In the genomic region with DNA sequence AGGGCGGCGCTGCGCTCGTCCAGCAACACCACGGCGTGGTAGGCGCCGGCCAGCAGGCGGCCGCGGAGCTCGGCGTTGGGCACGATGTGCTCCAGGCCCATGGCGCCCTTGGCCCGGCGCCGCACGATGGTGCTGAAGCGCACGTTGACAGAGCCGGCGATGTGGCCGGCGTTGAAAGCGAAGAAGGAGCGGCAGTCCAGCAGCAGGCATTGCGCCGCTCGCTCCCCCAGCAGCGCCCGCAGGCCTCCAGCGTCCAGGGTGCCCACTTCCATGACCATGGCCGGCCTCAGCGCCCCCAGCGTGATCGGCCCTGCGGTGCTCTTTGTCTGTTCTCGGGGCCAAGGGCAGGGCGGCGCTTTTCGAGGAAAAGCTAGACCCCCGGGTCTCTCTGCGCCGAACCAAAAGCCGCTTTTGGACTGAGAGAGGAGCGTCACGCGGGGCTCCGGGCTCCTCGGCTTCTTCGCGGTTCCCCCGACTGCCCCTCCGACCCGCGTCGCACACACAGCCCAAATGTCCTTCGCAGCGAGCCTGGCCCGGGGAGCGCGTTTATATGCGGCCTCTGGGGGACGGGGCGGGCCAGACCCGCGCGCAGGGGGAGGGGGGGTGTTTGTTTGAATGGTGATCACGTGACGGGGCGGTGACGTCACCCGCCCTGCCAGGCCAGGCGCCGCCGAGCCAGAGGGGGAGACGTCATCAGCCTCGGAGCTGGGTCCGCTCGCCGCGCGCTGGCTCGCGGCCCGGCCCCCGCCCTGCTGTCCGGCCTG, we compare ENCODE assay signal across 1 cellular context.
TF ChIP-seq lines count a peak whose summit lies in the region.

A gene with protein sequence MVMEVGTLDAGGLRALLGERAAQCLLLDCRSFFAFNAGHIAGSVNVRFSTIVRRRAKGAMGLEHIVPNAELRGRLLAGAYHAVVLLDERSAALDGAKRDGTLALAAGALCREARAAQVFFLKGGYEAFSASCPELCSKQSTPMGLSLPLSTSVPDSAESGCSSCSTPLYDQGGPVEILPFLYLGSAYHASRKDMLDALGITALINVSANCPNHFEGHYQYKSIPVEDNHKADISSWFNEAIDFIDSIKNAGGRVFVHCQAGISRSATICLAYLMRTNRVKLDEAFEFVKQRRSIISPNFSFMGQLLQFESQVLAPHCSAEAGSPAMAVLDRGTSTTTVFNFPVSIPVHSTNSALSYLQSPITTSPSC (minus strand): TSS at position 521 of the 764 bp plus-strand sequence. CDS start 243 bp downstream, at position 278.

TF ChIP-seq in HEK293, 187 proteins besides CTCF, POLR2A, EP300 and RAD21 (continued from another document and continues in another):
- TF ChIP-seq, protein P1, sequence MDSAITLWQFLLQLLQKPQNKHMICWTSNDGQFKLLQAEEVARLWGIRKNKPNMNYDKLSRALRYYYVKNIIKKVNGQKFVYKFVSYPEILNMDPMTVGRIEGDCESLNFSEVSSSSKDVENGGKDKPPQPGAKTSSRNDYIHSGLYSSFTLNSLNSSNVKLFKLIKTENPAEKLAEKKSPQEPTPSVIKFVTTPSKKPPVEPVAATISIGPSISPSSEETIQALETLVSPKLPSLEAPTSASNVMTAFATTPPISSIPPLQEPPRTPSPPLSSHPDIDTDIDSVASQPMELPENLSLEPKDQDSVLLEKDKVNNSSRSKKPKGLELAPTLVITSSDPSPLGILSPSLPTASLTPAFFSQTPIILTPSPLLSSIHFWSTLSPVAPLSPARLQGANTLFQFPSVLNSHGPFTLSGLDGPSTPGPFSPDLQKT (IDR thresholded peaks at IDR 0.05; ENCODE audit: borderline replicate concordance, low read depth, low read length), result no peak
- TF ChIP-seq, protein P2, sequence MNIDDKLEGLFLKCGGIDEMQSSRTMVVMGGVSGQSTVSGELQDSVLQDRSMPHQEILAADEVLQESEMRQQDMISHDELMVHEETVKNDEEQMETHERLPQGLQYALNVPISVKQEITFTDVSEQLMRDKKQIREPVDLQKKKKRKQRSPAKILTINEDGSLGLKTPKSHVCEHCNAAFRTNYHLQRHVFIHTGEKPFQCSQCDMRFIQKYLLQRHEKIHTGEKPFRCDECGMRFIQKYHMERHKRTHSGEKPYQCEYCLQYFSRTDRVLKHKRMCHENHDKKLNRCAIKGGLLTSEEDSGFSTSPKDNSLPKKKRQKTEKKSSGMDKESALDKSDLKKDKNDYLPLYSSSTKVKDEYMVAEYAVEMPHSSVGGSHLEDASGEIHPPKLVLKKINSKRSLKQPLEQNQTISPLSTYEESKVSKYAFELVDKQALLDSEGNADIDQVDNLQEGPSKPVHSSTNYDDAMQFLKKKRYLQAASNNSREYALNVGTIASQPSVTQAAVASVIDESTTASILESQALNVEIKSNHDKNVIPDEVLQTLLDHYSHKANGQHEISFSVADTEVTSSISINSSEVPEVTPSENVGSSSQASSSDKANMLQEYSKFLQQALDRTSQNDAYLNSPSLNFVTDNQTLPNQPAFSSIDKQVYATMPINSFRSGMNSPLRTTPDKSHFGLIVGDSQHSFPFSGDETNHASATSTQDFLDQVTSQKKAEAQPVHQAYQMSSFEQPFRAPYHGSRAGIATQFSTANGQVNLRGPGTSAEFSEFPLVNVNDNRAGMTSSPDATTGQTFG (tag by site-specific recombination; IDR thresholded peaks at IDR 0.05; ENCODE audit: borderline replicate concordance), result no peak
- TF ChIP-seq ZNF514 (tag by site-specific recombination; IDR thresholded peaks at IDR 0.05), result no peak
- no peak for TF ChIP-seq ZNF585B (tag by site-specific recombination; IDR thresholded peaks at IDR 0.05)
- TF ChIP-seq ZNF555 (tag by site-specific recombination; conservative IDR thresholded peaks at IDR 0.05), result no peak
- TF ChIP-seq ZNF354C (tag by site-specific recombination; IDR thresholded peaks at IDR 0.05; ENCODE audit: borderline replicate concordance, low read depth), result no peak
- peak; percentile 71 for TF ChIP-seq KLF8 (tag by site-specific recombination; IDR thresholded peaks at IDR 0.05)
- peak; percentile 60 for TF ChIP-seq ZNF76 (tag by site-specific recombination; IDR thresholded peaks at IDR 0.05; ENCODE audit: borderline replicate concordance, low read depth)
- no peak for TF ChIP-seq PRDM1 (tag by site-specific recombination; IDR thresholded peaks at IDR 0.05)
- TF ChIP-seq, protein P3, sequence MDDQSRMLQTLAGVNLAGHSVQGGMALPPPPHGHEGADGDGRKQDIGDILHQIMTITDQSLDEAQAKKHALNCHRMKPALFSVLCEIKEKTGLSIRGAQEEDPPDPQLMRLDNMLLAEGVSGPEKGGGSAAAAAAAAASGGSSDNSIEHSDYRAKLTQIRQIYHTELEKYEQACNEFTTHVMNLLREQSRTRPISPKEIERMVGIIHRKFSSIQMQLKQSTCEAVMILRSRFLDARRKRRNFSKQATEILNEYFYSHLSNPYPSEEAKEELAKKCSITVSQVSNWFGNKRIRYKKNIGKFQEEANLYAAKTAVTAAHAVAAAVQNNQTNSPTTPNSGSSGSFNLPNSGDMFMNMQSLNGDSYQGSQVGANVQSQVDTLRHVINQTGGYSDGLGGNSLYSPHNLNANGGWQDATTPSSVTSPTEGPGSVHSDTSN (CRISPR knock-in tag; IDR thresholded peaks at IDR 0.05), result no peak
- TF ChIP-seq ZNF266 (tag by site-specific recombination; IDR thresholded peaks at IDR 0.05; ENCODE audit: low read depth), result no peak
- TF ChIP-seq ZNF837 (tag by site-specific recombination; IDR thresholded peaks at IDR 0.05), result 0 out of 2 replicates have a peak, but pooled peaks have one; percentile 34
- TF ChIP-seq ZNF155 (tag by site-specific recombination; IDR thresholded peaks at IDR 0.05), result no peak
- peak; percentile 61 for TF ChIP-seq KLF1 (tag by site-specific recombination; IDR thresholded peaks at IDR 0.05)
- TF ChIP-seq ZNF335 (tag by site-specific recombination; conservative IDR thresholded peaks at IDR 0.05), result no peak
- TF ChIP-seq, protein P4, sequence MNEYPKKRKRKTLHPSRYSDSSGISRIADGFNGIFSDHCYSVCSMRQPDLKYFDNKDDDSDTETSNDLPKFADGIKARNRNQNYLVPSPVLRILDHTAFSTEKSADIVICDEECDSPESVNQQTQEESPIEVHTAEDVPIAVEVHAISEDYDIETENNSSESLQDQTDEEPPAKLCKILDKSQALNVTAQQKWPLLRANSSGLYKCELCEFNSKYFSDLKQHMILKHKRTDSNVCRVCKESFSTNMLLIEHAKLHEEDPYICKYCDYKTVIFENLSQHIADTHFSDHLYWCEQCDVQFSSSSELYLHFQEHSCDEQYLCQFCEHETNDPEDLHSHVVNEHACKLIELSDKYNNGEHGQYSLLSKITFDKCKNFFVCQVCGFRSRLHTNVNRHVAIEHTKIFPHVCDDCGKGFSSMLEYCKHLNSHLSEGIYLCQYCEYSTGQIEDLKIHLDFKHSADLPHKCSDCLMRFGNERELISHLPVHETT (tag by site-specific recombination; IDR thresholded peaks at IDR 0.05), result peak; percentile 75
- peak; percentile 61; the same call in 1 of the 2 replicates for TF ChIP-seq ZNF239 (tag by site-specific recombination; IDR thresholded peaks at IDR 0.05)
- no peak for TF ChIP-seq TCF7L2 (IDR thresholded peaks at IDR 0.05; ENCODE audit: borderline replicate concordance, low read depth, low read length)
- no peak for TF ChIP-seq ZNF274 (IDR thresholded peaks at IDR 0.05; ENCODE audit: low read length)
- TF ChIP-seq ZNF274 (tag by site-specific recombination; IDR thresholded peaks at IDR 0.05; ENCODE audit: borderline replicate concordance), result no peak
- TF ChIP-seq, protein P5, sequence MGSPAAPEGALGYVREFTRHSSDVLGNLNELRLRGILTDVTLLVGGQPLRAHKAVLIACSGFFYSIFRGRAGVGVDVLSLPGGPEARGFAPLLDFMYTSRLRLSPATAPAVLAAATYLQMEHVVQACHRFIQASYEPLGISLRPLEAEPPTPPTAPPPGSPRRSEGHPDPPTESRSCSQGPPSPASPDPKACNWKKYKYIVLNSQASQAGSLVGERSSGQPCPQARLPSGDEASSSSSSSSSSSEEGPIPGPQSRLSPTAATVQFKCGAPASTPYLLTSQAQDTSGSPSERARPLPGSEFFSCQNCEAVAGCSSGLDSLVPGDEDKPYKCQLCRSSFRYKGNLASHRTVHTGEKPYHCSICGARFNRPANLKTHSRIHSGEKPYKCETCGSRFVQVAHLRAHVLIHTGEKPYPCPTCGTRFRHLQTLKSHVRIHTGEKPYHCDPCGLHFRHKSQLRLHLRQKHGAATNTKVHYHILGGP (tag by site-specific recombination; IDR thresholded peaks at IDR 0.05), result no peak
- no peak for TF ChIP-seq ZNF48 (tag by site-specific recombination; IDR thresholded peaks at IDR 0.05)
- TF ChIP-seq, protein P6, sequence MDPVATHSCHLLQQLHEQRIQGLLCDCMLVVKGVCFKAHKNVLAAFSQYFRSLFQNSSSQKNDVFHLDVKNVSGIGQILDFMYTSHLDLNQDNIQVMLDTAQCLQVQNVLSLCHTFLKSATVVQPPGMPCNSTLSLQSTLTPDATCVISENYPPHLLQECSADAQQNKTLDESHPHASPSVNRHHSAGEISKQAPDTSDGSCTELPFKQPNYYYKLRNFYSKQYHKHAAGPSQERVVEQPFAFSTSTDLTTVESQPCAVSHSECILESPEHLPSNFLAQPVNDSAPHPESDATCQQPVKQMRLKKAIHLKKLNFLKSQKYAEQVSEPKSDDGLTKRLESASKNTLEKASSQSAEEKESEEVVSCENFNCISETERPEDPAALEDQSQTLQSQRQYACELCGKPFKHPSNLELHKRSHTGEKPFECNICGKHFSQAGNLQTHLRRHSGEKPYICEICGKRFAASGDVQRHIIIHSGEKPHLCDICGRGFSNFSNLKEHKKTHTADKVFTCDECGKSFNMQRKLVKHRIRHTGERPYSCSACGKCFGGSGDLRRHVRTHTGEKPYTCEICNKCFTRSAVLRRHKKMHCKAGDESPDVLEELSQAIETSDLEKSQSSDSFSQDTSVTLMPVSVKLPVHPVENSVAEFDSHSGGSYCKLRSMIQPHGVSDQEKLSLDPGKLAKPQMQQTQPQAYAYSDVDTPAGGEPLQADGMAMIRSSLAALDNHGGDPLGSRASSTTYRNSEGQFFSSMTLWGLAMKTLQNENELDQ (tag by site-specific recombination; IDR thresholded peaks at IDR 0.05; ENCODE audit: low read depth), result no peak
- TF ChIP-seq, protein P7, sequence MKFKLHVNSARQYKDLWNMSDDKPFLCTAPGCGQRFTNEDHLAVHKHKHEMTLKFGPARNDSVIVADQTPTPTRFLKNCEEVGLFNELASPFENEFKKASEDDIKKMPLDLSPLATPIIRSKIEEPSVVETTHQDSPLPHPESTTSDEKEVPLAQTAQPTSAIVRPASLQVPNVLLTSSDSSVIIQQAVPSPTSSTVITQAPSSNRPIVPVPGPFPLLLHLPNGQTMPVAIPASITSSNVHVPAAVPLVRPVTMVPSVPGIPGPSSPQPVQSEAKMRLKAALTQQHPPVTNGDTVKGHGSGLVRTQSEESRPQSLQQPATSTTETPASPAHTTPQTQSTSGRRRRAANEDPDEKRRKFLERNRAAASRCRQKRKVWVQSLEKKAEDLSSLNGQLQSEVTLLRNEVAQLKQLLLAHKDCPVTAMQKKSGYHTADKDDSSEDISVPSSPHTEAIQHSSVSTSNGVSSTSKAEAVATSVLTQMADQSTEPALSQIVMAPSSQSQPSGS (tag by site-specific recombination; IDR thresholded peaks at IDR 0.05; ENCODE audit: low read depth), result peak; percentile 98
- TF ChIP-seq, protein P8, sequence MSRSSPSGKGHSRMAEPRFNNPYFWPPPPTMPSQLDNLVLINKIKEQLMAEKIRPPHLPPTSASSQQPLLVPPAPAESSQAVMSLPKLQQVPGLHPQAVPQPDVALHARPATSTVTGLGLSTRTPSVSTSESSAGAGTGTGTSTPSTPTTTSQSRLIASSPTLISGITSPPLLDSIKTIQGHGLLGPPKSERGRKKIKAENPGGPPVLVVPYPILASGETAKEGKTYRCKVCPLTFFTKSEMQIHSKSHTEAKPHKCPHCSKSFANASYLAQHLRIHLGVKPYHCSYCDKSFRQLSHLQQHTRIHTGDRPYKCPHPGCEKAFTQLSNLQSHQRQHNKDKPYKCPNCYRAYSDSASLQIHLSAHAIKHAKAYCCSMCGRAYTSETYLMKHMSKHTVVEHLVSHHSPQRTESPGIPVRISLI (tag by site-specific recombination; IDR thresholded peaks at IDR 0.05), result no peak
- no peak for TF ChIP-seq ZBTB7A (tag by site-specific recombination; IDR thresholded peaks at IDR 0.05; ENCODE audit: low read depth)
- TF ChIP-seq, protein P9, sequence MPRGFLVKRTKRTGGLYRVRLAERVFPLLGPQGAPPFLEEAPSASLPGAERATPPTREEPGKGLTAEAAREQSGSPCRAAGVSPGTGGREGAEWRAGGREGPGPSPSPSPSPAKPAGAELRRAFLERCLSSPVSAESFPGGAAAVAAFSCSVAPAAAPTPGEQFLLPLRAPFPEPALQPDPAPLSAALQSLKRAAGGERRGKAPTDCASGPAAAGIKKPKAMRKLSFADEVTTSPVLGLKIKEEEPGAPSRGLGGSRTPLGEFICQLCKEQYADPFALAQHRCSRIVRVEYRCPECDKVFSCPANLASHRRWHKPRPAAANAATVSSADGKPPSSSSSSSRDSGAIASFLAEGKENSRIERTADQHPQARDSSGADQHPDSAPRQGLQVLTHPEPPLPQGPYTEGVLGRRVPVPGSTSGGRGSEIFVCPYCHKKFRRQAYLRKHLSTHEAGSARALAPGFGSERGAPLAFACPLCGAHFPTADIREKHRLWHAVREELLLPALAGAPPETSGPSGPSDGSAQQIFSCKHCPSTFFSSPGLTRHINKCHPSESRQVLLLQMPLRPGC (tag by site-specific recombination; IDR thresholded peaks at IDR 0.05), result no peak
- TF ChIP-seq ZNF214 (tag by site-specific recombination; IDR thresholded peaks at IDR 0.05; ENCODE audit: borderline replicate concordance), result no peak
- no peak for TF ChIP-seq ZNF350 (tag by site-specific recombination; IDR thresholded peaks at IDR 0.05)
- no peak for TF ChIP-seq ZNF707 (tag by site-specific recombination; IDR thresholded peaks at IDR 0.05)
- TF ChIP-seq ZNF416 (tag by site-specific recombination; IDR thresholded peaks at IDR 0.05), result no peak
- TF ChIP-seq, protein P10, sequence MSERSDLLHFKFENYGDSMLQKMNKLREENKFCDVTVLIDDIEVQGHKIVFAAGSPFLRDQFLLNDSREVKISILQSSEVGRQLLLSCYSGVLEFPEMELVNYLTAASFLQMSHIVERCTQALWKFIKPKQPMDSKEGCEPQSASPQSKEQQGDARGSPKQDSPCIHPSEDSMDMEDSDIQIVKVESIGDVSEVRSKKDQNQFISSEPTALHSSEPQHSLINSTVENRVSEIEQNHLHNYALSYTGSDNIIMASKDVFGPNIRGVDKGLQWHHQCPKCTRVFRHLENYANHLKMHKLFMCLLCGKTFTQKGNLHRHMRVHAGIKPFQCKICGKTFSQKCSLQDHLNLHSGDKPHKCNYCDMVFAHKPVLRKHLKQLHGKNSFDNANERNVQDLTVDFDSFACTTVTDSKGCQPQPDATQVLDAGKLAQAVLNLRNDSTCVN (tag by site-specific recombination; optimal IDR thresholded peaks at IDR 0.05), result peak; percentile 85
